In genomic region chr21:39650306-39650705, GRCh38 we compare ENCODE assay signal across 28 cellular contexts. TPM values are rescaled to one million over a fixed set of nuclear protein-coding genes. Genes with fewer than 3 reads are reported as not detected.
"Had no signal": no experiment of that assay in that cellular context is flagged by ENCODE, and none has a peak within 500 bp of the region (broad histone marks: within the 10 kb centered on the region; RNA-seq: fewer than 3 reads in every experiment).

No MANE protein-coding gene starts in this region.

- H3K4me3 ChIP-seq: cardiac muscle cell, SJSA1 had no signal

- H3K27ac Mint-ChIP-seq: activated CD4-positive, alpha-beta memory T cell treated with anti-CD3 and anti-CD28 coated beads for 36 hours; activated CD4-positive, alpha-beta T cell treated with anti-CD3 and anti-CD28 coated beads, Interleukin-2, amount 10 ng/mL, durations not matched to agents 24 days and 14 days; activated naive CD4-positive, alpha-beta T cell treated with anti-CD3 and anti-CD28 coated beads, Interleukin-2, amount 50 U/mL, for 72 hours; IgD-negative memory B cell had no signal

- H3K27ac ChIP-seq: brain microvascular endothelial cell, cardiac muscle cell, SJSA1 had no signal

- DNase-seq: activated CD4-positive, alpha-beta memory T cell treated with anti-CD3 and anti-CD28 coated beads for 36 hours; activated CD4-positive, alpha-beta T cell treated with anti-CD3 and anti-CD28 coated beads, Interleukin-2, amount 10 ng/mL, durations not matched to agents 24 days and 14 days; activated CD4-positive, CD25-positive, alpha-beta regulatory T cell treated with anti-CD3 and anti-CD28 coated beads, Interleukin-2, amount 50 U/mL, for 72 hours; activated CD8-positive, alpha-beta memory T cell treated with anti-CD3 and anti-CD28 coated beads for 24 hours; activated effector memory CD4-positive, alpha-beta T cell treated with anti-CD3 and anti-CD28 coated beads, Interleukin-2, amount 50 U/mL, for 16 hours; activated naive CD4-positive, alpha-beta T cell treated with Interleukin-2 at 50 U/mL for 16 hours; activated T-cell treated with anti-CD3 and anti-CD28 coated beads, Interleukin-2, amount 50 U/mL, for 4 hours; amygdala; brain microvascular endothelial cell; KG1; MV-4-11; NCI-H1092 treated with DMSO at 0.1 percent for 48 hours; NCI-H1417 treated with DMSO at 0.1 percent for 48 hours; NCI-H1694; NCI-H2029 treated with DMSO at 0.1 percent for 48 hours; NCI-H510A treated with DMSO at 0.1 percent for 48 hours; NCI-H69; NK-92 treated with Interleukin-12 subunit alpha and Interleukin-12 subunit beta, amount 100 ng/mL, for 24 hours; OCI-M1; SHP77; SW 1271 had no signal

- H3K27me3 Mint-ChIP-seq: activated CD4-positive, alpha-beta memory T cell treated with anti-CD3 and anti-CD28 coated beads for 36 hours; activated CD4-positive, alpha-beta T cell treated with anti-CD3 and anti-CD28 coated beads, Interleukin-2, amount 10 ng/mL, durations not matched to agents 24 days and 14 days; IgD-negative memory B cell had no signal

- H3K4me3 Mint-ChIP-seq: activated CD4-positive, alpha-beta memory T cell treated with anti-CD3 and anti-CD28 coated beads for 36 hours; activated CD4-positive, alpha-beta T cell treated with anti-CD3 and anti-CD28 coated beads, Interleukin-2, amount 10 ng/mL, durations not matched to agents 24 days and 14 days; activated T-cell treated with anti-CD3 and anti-CD28 coated beads, Interleukin-2, amount 50 U/mL, for 4 hours; IgD-negative memory B cell; WTC11 had no signal

- H3K36me3 ChIP-seq: brain microvascular endothelial cell, cardiac muscle cell, SJSA1 had no signal

- H3K4me1 Mint-ChIP-seq: activated CD4-positive, alpha-beta T cell treated with anti-CD3 and anti-CD28 coated beads, Interleukin-2, amount 10 ng/mL, durations not matched to agents 24 days and 14 days; IgD-negative memory B cell had no signal

- H3K36me3 Mint-ChIP-seq: activated CD4-positive, alpha-beta memory T cell treated with anti-CD3 and anti-CD28 coated beads for 36 hours; IgD-negative memory B cell had no signal

- H3K27me3 ChIP-seq: brain microvascular endothelial cell, cardiac muscle cell, SJSA1 had no signal

RNA-seq across cellular contexts. Expression of gene B3GALT5, which starts 37.6 kb away (rescaled TPM):
- total RNA-seq: activated CD4-positive, alpha-beta memory T cell treated with anti-CD3 and anti-CD28 coated beads for 36 hours; activated CD4-positive, alpha-beta T cell treated with anti-CD3 and anti-CD28 coated beads, Interleukin-2, amount 10 ng/mL, durations not matched to agents 24 days and 14 days; MCF 10A; T-helper 1 cell treated with Interleukin-12 subunit alpha and Interleukin-12 subunit beta and Interleukin-4 antibody, amounts not matched to agents 30 ng/mL and 1 ng/mL, for 36 hours had no signal
- polyA plus RNA-seq: IgD-negative memory B cell had no signal
